9 cellular contexts compared by ENCODE assay signal in genomic region chr11:1574256-1575242, GRCh38. TPM values are rescaled to one million over a fixed set of nuclear protein-coding genes. Genes with fewer than 3 reads are reported as not detected.
DNase-seq lines count a peak whose midpoint lies in the region; ATAC-seq and TF ChIP-seq lines count a peak whose summit lies in the region.
"Had no signal": no experiment of that assay in that cellular context is flagged by ENCODE, and none has a peak within 500 bp of the region (broad histone marks: within the 10 kb centered on the region; RNA-seq: fewer than 3 reads in every experiment).

No MANE protein-coding gene starts in this region.

- no TSS peak for BruUV-seq in HCT116 (replicated peaks; lab: Mats Ljungman, UMichigan)

- H4K20me1 ChIP-seq in HCT116 (ENCODE audit: insufficient read depth): no peaks in the 10 kb centered on the region

- peak overlapping the region; percentile 46 to 61 for H3K4me3 ChIP-seq in HCT116 (replicated peaks in 1 of 2; ENCODE audit: low read depth in 1 of 2, low read length in 2 of 2)
- peak overlapping the region; percentile 38 for H3K4me3 ChIP-seq in neuron (ENCODE audit: low read length)
- no peak overlapping the region for H3K4me3 ChIP-seq in aorta (ENCODE audit: low read length in 2 of 2)
- H3K4me3 ChIP-seq: SJCRH30 had no signal

- DNase-seq in COR-L47 (lab: John Stamatoyannopoulos, UW) (peak; percentile 82), HCT116 (ENCODE audit: low read depth, low spot score) (no peak), OCI-M1 (lab: John Stamatoyannopoulos, UW) (peak; percentile 71), foreskin keratinocyte (peak in 1 of 2 donors; percentile 23), aorta (peak; percentile 62 to 88)
- peak; percentile 42 for DNase-seq in activated gamma-delta T cell treated with anti-CD3 and anti-CD28 coated beads, Interleukin-2, amount 50 U/mL, for 16 hours (ENCODE audit: low read depth)

- CTCF ChIA-PET in HCT116 (lab: Charles Lee): interaction anchor here (0.6 to 5.2 kb wide), 12 partner anchors 7 to 65 kb away, joined by 3 to 133 read pairs (median 6); no protein-coding TSS in a partner anchor

- H3K9me3 ChIP-seq in HCT116 (ENCODE audit: control insufficient read depth in 1 of 2, insufficient read depth in 1 of 2, low read depth in 1 of 2, low read length in 2 of 2) (peaks cover 0 to 7% of the 10 kb centered on the region in 2 experiments; a peak in 2 of 4 replicates), neuron (ENCODE audit: low read length) (peaks cover 4% of the 10 kb centered on the region), aorta (ENCODE audit: control insufficient read depth, low read length) (peaks cover 3% of the 10 kb centered on the region)
- H3K9me3 ChIP-seq: SJCRH30 had no signal

- ATAC-seq in HCT116: peak; percentile 70
- peak; percentile 41 for ATAC-seq in foreskin keratinocyte
- peak; percentile 69 for ATAC-seq in aorta (ENCODE audit: low FRiP score)
- ATAC-seq in HG03342 (IDR thresholded peaks at IDR 0.05; ENCODE audit: unreplicated experiment): no peak

- H3K36me3 ChIP-seq in HCT116 (ENCODE audit: control insufficient read depth in 1 of 2, insufficient read depth in 2 of 2, low read length in 2 of 2) (no peaks in the 10 kb centered on the region), neuron (ENCODE audit: insufficient read depth, low read length) (no peaks in the 10 kb centered on the region), aorta (ENCODE audit: control insufficient read depth in 1 of 2, insufficient read depth in 2 of 2, low read length in 1 of 2) (no peaks in the 10 kb centered on the region)
- H3K36me3 ChIP-seq: SJCRH30 had no signal

- H3K27ac ChIP-seq in HCT116 (ENCODE audit: low read depth, low read length): peak overlapping the region; percentile 8; the same call in 1 of the 2 replicates
- no peak overlapping the region for H3K27ac ChIP-seq in foreskin keratinocyte
- H3K27ac ChIP-seq in aorta (ENCODE audit: low read depth in 1 of 2, low read length in 2 of 2): no peak overlapping the region
- H3K27ac ChIP-seq: SJCRH30 had no signal

- H3K4me1 ChIP-seq in HCT116 (ENCODE audit: control insufficient read depth in 1 of 2, insufficient read depth in 2 of 2, low read length in 2 of 2) (peaks cover 16 to 29% of the 10 kb centered on the region in 2 experiments; a peak in 3 of 4 replicates), foreskin keratinocyte (no peaks in the 10 kb centered on the region), neuron (ENCODE audit: insufficient read depth, low read length) (peaks cover 14% of the 10 kb centered on the region), aorta (ENCODE audit: control insufficient read depth in 1 of 2, insufficient read depth in 2 of 2, low read length in 2 of 2) (no peaks in the 10 kb centered on the region)
- H3K4me1 ChIP-seq: SJCRH30 had no signal

- intact Hi-C loops in HCT116 (cut with micrococcal nuclease): loop anchor here (1.0 to 2.0 kb wide), 2 partner anchors 20 to 28 kb away; no protein-coding TSS in a partner anchor
- intact Hi-C loops in aorta (cut with DNase I): loop anchor here (1.0 kb wide), 2 partner anchors 27 to 28 kb away; no protein-coding TSS in a partner anchor

- 2 to 3% methylated on average over 35 to 70 of the region's 70 CpGs for WGBS in aorta, 2 donors

- no peaks in the 10 kb centered on the region for H3K9me2 ChIP-seq in HCT116 (ENCODE audit: insufficient read depth)

- no peak for TF ChIP-seq POLR2A in HCT116 (IDR thresholded peaks at IDR 0.05; ENCODE audit: borderline replicate concordance, extremely low read depth, insufficient read depth, insufficient read length)

- TF ChIP-seq CTCF in HCT116 (IDR thresholded peaks at IDR 0.05 in 2 of 3, conservative IDR thresholded peaks at IDR 0.05 in 1 of 3; ENCODE audit: borderline replicate concordance in 1 of 3, insufficient read depth in 1 of 3, low read depth in 2 of 3, low read length in 2 of 3): peak in 2 of 3 experiments; percentile 62 to 74; a peak in 5 of 6 replicates
- TF ChIP-seq CTCF in foreskin keratinocyte (conservative IDR thresholded peaks at IDR 0.05): peak; percentile 81

- TF ChIP-seq RAD21 in HCT116 (IDR thresholded peaks at IDR 0.05; ENCODE audit: low read depth): no peak; the same call in 1 of the 2 replicates

- H2AFZ ChIP-seq in HCT116 (ENCODE audit: low read depth, low read length, poor library complexity, severe bottlenecking): peak overlapping the region; percentile 67
- no peak overlapping the region for H2AFZ ChIP-seq in neuron (ENCODE audit: low read depth, low read length)

- peaks cover 3% of the 10 kb centered on the region; the same call in 1 of the 2 replicates for H3K79me2 ChIP-seq in HCT116 (ENCODE audit: insufficient read depth, low read length)

- H3K9ac ChIP-seq in HCT116 (ENCODE audit: low read length): peak overlapping the region; percentile 34

- H3K27me3 ChIP-seq in HCT116 (ENCODE audit: insufficient read depth, low read length): no peaks in the 10 kb centered on the region
- peaks cover 50% of the 10 kb centered on the region for H3K27me3 ChIP-seq in foreskin keratinocyte
- H3K27me3 ChIP-seq in neuron (ENCODE audit: insufficient read depth, low read length): peaks cover 34% of the 10 kb centered on the region
- H3K27me3 ChIP-seq in aorta (ENCODE audit: control insufficient read depth in 1 of 2, insufficient read depth in 2 of 2, low read length in 1 of 2): no peaks in the 10 kb centered on the region

- POLR2A ChIA-PET in HCT116 (lab: Charles Lee): interaction anchor here (0.8 to 2.5 kb wide), 9 partner anchors 14 to 223 kb away, joined by 3 to 18 read pairs (median 5); no protein-coding TSS in a partner anchor

- RAD21 ChIA-PET in HCT116 (lab: Charles Lee; ENCODE audit: low non-redundant PET in 1 of 2, low total read pairs in 2 of 2, uncharacterized antibody in 2 of 2, unreplicated experiment in 2 of 2): interaction anchor here (1.3 to 2.6 kb wide), 4 partner anchors 26 to 78 kb away, joined by 4 to 22 read pairs (median 14); no protein-coding TSS in a partner anchor

- H3K4me2 ChIP-seq in HCT116 (ENCODE audit: low read length): peak overlapping the region; percentile 94

TF ChIP-seq in HCT116, 20 proteins besides CTCF, POLR2A, EP300 and RAD21 (continues in another document):
- TF ChIP-seq SP1 (IDR thresholded peaks at IDR 0.05; ENCODE audit: low read depth) (no peak), ELF1 (IDR thresholded peaks at IDR 0.05; ENCODE audit: borderline replicate concordance, low read depth) (no peak), EGR1 (IDR thresholded peaks at IDR 0.05; ENCODE audit: low read depth) (no peak), SRF (IDR thresholded peaks at IDR 0.05; ENCODE audit: low read depth) (no peak), ATF3 (IDR thresholded peaks at IDR 0.05) (no peak), MAX (IDR thresholded peaks at IDR 0.05) (no peak), SIN3A (IDR thresholded peaks at IDR 0.05; ENCODE audit: low read depth) (no peak), POLR2AphosphoS5 (IDR thresholded peaks at IDR 0.05; ENCODE audit: low read depth, low read length) (no peak), CEBPB (IDR thresholded peaks at IDR 0.05; ENCODE audit: low read depth) (no peak), TCF7L2 (IDR thresholded peaks at IDR 0.05; ENCODE audit: borderline replicate concordance, extremely low read depth, insufficient read depth, insufficient read length) (no peak), CBX3 (IDR thresholded peaks at IDR 0.05; ENCODE audit: low read depth) (no peak), ZFX (IDR thresholded peaks at IDR 0.05) (no peak)

RNA-seq across cellular contexts. Expression of gene DUSP8, which starts 2.5 kb away (rescaled TPM):
- total RNA-seq in HCT116 (2021; ENCODE audit: unreplicated experiment) (10.2 TPM), foreskin keratinocyte (0.71 and 0.88 TPM in 2 replicates), aorta (10 to 100 TPM in 1 of 2 donors, 1 to 10 TPM in 1; 9.4 to 39.3 TPM)
- 14.7 and 19.3 TPM in 2 replicates for polyA plus RNA-seq in HCT116 (2012)
- polyA plus RNA-seq in foreskin keratinocyte (0.90 and 1.3 TPM in 2 replicates), aorta (1 to 10 TPM; 2.3 to 6.5 TPM)

RNA-seq across cellular contexts. Expression of gene KRTAP5-1, which starts 10.5 kb away (rescaled TPM):
- total RNA-seq in HCT116 (2021; ENCODE audit: unreplicated experiment) (not detected), foreskin keratinocyte (not detected in 2 replicates), aorta (not detected)
- polyA plus RNA-seq in HCT116 (2012): 0.06 and 0.23 TPM in 2 replicates
- polyA plus RNA-seq in foreskin keratinocyte (not detected in 2 replicates), aorta (not detected)
- total RNA-seq: SJCRH30 had no signal

RNA-seq across cellular contexts. Expression of gene KRTAP5-2, which starts 23.5 kb away (rescaled TPM):
- total RNA-seq in HCT116 (2021; ENCODE audit: unreplicated experiment) (not detected), foreskin keratinocyte (not detected in 2 replicates), aorta (not detected)
- polyA plus RNA-seq in HCT116 (2012): 0.05 and 0.06 TPM in 2 replicates
- polyA plus RNA-seq in foreskin keratinocyte (not detected in 2 replicates), aorta (not detected)
- total RNA-seq: SJCRH30 had no signal

RNA-seq across cellular contexts. Expression of gene KRTAP5-3, which starts 33.7 kb away (rescaled TPM):
- not detected for total RNA-seq in HCT116 (2021; ENCODE audit: unreplicated experiment)
- not detected in 2 replicates for polyA plus RNA-seq in HCT116 (2012)
- total RNA-seq in foreskin keratinocyte: not detected in 2 replicates
- not detected in 2 replicates for polyA plus RNA-seq in foreskin keratinocyte
- total RNA-seq in aorta: not detected
- polyA plus RNA-seq in aorta: not detected
- total RNA-seq: SJCRH30 had no signal

RNA-seq across cellular contexts. Expression of gene KRTAP5-4, which starts 47.4 kb away (rescaled TPM):
- total RNA-seq in HCT116 (2021; ENCODE audit: unreplicated experiment): not detected
- polyA plus RNA-seq in HCT116 (2012): not detected in 2 replicates
- not detected in 2 replicates for total RNA-seq in foreskin keratinocyte
- not detected in 2 replicates for polyA plus RNA-seq in foreskin keratinocyte
- total RNA-seq in aorta: not detected
- polyA plus RNA-seq in aorta: not detected
- total RNA-seq: SJCRH30 had no signal

Comparison
In these comparisons a context has a peak if more than half of its experiments do, and no peak if none do; other contexts are left out.
1. H3K4me3 ChIP-seq: peak in HCT116 (2 of 2) and neuron (single experiment); none in aorta (0 of 2).